Comparison of ENCODE assay signal across 16 cellular contexts in genomic region chr15:79736435-79737000, GRCh38.
DNase-seq lines count a peak whose midpoint lies in the region; ATAC-seq and TF ChIP-seq lines count a peak whose summit lies in the region.
"Had no signal": no experiment of that assay in that cellular context is flagged by ENCODE, and none has a peak within 500 bp of the region (broad histone marks: within the 10 kb centered on the region; RNA-seq: fewer than 3 reads in every experiment).

No MANE protein-coding gene starts in this region.

- no peak for ATAC-seq in heart right ventricle

- intact Hi-C loops in heart right ventricle (cut with DNase I) = no loop called here

- H3K4me3 ChIP-seq in GM23248 = no peak overlapping the region
- no peak overlapping the region for H3K4me3 ChIP-seq in heart right ventricle
- H3K4me3 ChIP-seq: SJSA1 had no signal

- no peak overlapping the region for H3K9ac ChIP-seq in GM23248

- DNase-seq in DMS 273 (lab: John Stamatoyannopoulos, UW; ENCODE audit: unreplicated experiment) (peak; percentile 5), DMS 273 treated with DMSO at 0.1 percent for 48 hours (lab: John Stamatoyannopoulos, UW) (no peak), GM23248 (peak; percentile 10), SW480 (ENCODE audit: low spot score) (peak; percentile 13), kidney tubule cell (ENCODE audit: low spot score) (peak; percentile 73), NCI-H2196 treated with DMSO at 0.1 percent for 48 hours (lab: John Stamatoyannopoulos, UW; ENCODE audit: unreplicated experiment) (no peak), GM19238 (ENCODE audit: insufficient read length, low spot score) (no peak), heart right ventricle (no peak)
- DNase-seq: C1 segment of cervical spinal cord, DMS53, H9, NCI-H1105 treated with DMSO at 0.1 percent for 48 hours, NCI-H187 treated with DMSO at 0.1 percent for 48 hours, NCI-H510A treated with DMSO at 0.1 percent for 48 hours had no signal

- no peaks in the 10 kb centered on the region for H3K9me3 ChIP-seq in GM23248 (ENCODE audit: low read depth)
- peaks cover 0 to 34% (median 4%) of the 10 kb centered on the region in 11 donors for H3K9me3 ChIP-seq in heart right ventricle
- H3K9me3 ChIP-seq: SJSA1 had no signal

- H3K27me3 ChIP-seq in GM23248 (replicated peaks; ENCODE audit: insufficient read depth) (no peaks in the 10 kb centered on the region), heart right ventricle (peaks cover 0 to 3% (median 0%) of the 10 kb centered on the region in 7 donors)
- H3K27me3 ChIP-seq: SJSA1 had no signal

- no peak overlapping the region for H2AFZ ChIP-seq in GM23248

- H4K20me1 ChIP-seq in GM23248 (ENCODE audit: insufficient read depth) = no peaks in the 10 kb centered on the region

- TF ChIP-seq CTCF in heart right ventricle (IDR thresholded peaks at IDR 0.05) = no peak

- no peaks in the 10 kb centered on the region for H3K4me1 ChIP-seq in GM23248 (ENCODE audit: insufficient read depth)
- no peaks in the 10 kb centered on the region for H3K4me1 ChIP-seq in heart right ventricle
- H3K4me1 ChIP-seq: SJSA1 had no signal

- no peak overlapping the region for H3K27ac ChIP-seq in GM23248
- H3K27ac ChIP-seq in heart right ventricle = no peak overlapping the region
- H3K27ac ChIP-seq: 22Rv1, SJSA1 had no signal

- no peaks in the 10 kb centered on the region for H3K79me2 ChIP-seq in GM23248 (ENCODE audit: insufficient read depth)

- no peaks in the 10 kb centered on the region for H3F3A ChIP-seq in GM23248 (ENCODE audit: insufficient read depth)

- WGBS in GM23248 (ENCODE audit: low coverage in 1 of 2, low lambda C conversion rate in 2 of 2, missing lambda C conversion rate in 2 of 2), 2 experiments = 48 to 64% methylated on average over 1 of the region's 1 CpG
- 38 to 43% methylated on average over 1 of the region's 1 CpG for WGBS in heart right ventricle, 2 donors

- no peak overlapping the region for H3K4me2 ChIP-seq in GM23248 (ENCODE audit: unreplicated experiment)

- in situ Hi-C loops in GM23248 (cut with MboI) = no loop called here

- H3K36me3 ChIP-seq in GM23248 (ENCODE audit: low read depth) = no peaks in the 10 kb centered on the region
- no peaks in the 10 kb centered on the region for H3K36me3 ChIP-seq in heart right ventricle
- H3K36me3 ChIP-seq: SJSA1 had no signal

- no peaks in the 10 kb centered on the region for H3K9me2 ChIP-seq in GM23248 (ENCODE audit: insufficient read depth)

Comparison
In these comparisons a context has a peak if more than half of its experiments do, and no peak if none do; other contexts are left out.
1. DNase-seq: peak in DMS 273 (single experiment), GM23248 (single experiment), SW480 (single experiment) and kidney tubule cell (single experiment); none in DMS 273 treated with DMSO at 0.1 percent for 48 hours (single experiment), NCI-H2196 treated with DMSO at 0.1 percent for 48 hours (single experiment), GM19238 (single experiment) and heart right ventricle (0 of 2).